In genomic region chr19:21482863-21483276, GRCh38 we compare ENCODE assay signal across 9 cellular contexts. TPM values are rescaled to one million over a fixed set of nuclear protein-coding genes. Genes with fewer than 3 reads are reported as not detected.
DNase-seq lines count a peak whose midpoint lies in the region; ATAC-seq lines count a peak whose summit lies in the region.
"Had no signal": no experiment of that assay in that cellular context is flagged by ENCODE, and none has a peak within 500 bp of the region (broad histone marks: within the 10 kb centered on the region; RNA-seq: fewer than 3 reads in every experiment).

No MANE protein-coding gene starts in this region.

- H3K36me3 Mint-ChIP-seq in activated naive CD8-positive, alpha-beta T cell treated with anti-CD3 and anti-CD28 coated beads, Interleukin-2, amount 10 ng/mL, durations not matched to agents 7 days and 5 days, result peaks cover 5% of the 10 kb centered on the region

- H3K27me3 Mint-ChIP-seq in activated naive CD8-positive, alpha-beta T cell treated with anti-CD3 and anti-CD28 coated beads, Interleukin-2, amount 10 ng/mL, durations not matched to agents 7 days and 5 days, result no peaks in the 10 kb centered on the region

- peak; percentile 84 for ATAC-seq in activated naive CD8-positive, alpha-beta T cell treated with anti-CD3 and anti-CD28 coated beads, Interleukin-2, amount 10 ng/mL, durations not matched to agents 7 days and 5 days (ENCODE audit: low read depth)

- POLR2A ChIA-PET in activated naive CD8-positive, alpha-beta T cell treated with anti-CD3 and anti-CD28 coated beads, Interleukin-2, amount 10 ng/mL, durations not matched to agents 7 days and 5 days (lab: Charles Lee), result interaction anchor here (1.5 to 2.0 kb wide), 2 partner anchors 8 to 23 kb away, joined by 3 to 11 read pairs; partner anchors contain the start of gene ZNF429

- DNase-seq in H7, result peak; percentile 84
- DNase-seq in SKM-1 treated with dmso at 0.1 percent for 144 hours (lab: John Stamatoyannopoulos, UW; ENCODE audit: unreplicated experiment), result peak; percentile 60
- DNase-seq in activated naive CD8-positive, alpha-beta T cell treated with anti-CD3 and anti-CD28 coated beads, Interleukin-2, amount 10 ng/mL, durations not matched to agents 7 days and 5 days, result peak; percentile 72
- peak; percentile 73 for DNase-seq in iPS-NIHi11 (ENCODE audit: low spot score)
- DNase-seq in stimulated activated CD4-positive, alpha-beta T cell treated with anti-CD3 and anti-CD28 coated beads, Interleukin-1b, Interleukin-23, amount 100 ng/mL, for 48 hours, result peak; percentile 67
- DNase-seq in GOT3 (lab: John Stamatoyannopoulos, UW), result no peak
- DNase-seq in G401 (ENCODE audit: low spot score), result no peak
- DNase-seq in NCI-H510A treated with DMSO at 0.1 percent for 48 hours (lab: John Stamatoyannopoulos, UW), result no peak

- no peak overlapping the region for H3K27ac Mint-ChIP-seq in activated naive CD8-positive, alpha-beta T cell treated with anti-CD3 and anti-CD28 coated beads, Interleukin-2, amount 10 ng/mL, durations not matched to agents 7 days and 5 days
- H3K27ac Mint-ChIP-seq: T-helper 1 cell treated with Interleukin-12 subunit alpha and Interleukin-12 subunit beta and Interleukin-4 antibody, amounts not matched to agents 30 μg/mL and 1 μg/mL, for 36 hours had no signal

- no peaks in the 10 kb centered on the region for H3K27me3 ChIP-seq in H7 (ENCODE audit: control insufficient read depth, insufficient read depth, low read length)

- peak overlapping the region; percentile 26 for H3K4me3 Mint-ChIP-seq in activated naive CD8-positive, alpha-beta T cell treated with anti-CD3 and anti-CD28 coated beads, Interleukin-2, amount 10 ng/mL, durations not matched to agents 7 days and 5 days
- H3K4me3 Mint-ChIP-seq: T-helper 1 cell treated with Interleukin-12 subunit alpha and Interleukin-12 subunit beta and Interleukin-4 antibody, amounts not matched to agents 30 μg/mL and 1 μg/mL, for 36 hours had no signal

- no peak overlapping the region for H3K4me3 ChIP-seq in H7 (ENCODE audit: insufficient read depth, low read depth, low read length)

- in situ Hi-C loops in G401 (cut with HindIII; ENCODE audit: low sequenced_read_pairs), result no loop called here

- no peaks in the 10 kb centered on the region for H3K4me1 Mint-ChIP-seq in activated naive CD8-positive, alpha-beta T cell treated with anti-CD3 and anti-CD28 coated beads, Interleukin-2, amount 10 ng/mL, durations not matched to agents 7 days and 5 days

- peaks cover 8% of the 10 kb centered on the region for H3K36me3 ChIP-seq in H7 (replicated peaks; ENCODE audit: control insufficient read depth, insufficient read depth, low read length)

- H3K9me3 Mint-ChIP-seq in activated naive CD8-positive, alpha-beta T cell treated with anti-CD3 and anti-CD28 coated beads, Interleukin-2, amount 10 ng/mL, durations not matched to agents 7 days and 5 days, result peaks cover 6% of the 10 kb centered on the region

RNA-seq across cellular contexts. Expression of gene ZNF429, which starts 22.5 kb away (rescaled TPM):
- 4.8 and 5.4 TPM in 2 replicates for total RNA-seq in H7 (2014; rRNA removed; shearing (Covaris generic))
- total RNA-seq in activated naive CD8-positive, alpha-beta T cell treated with anti-CD3 and anti-CD28 coated beads, Interleukin-2, amount 10 ng/mL, durations not matched to agents 7 days and 5 days, result 10 to 100 TPM; 14.3 to 14.8 TPM
- total RNA-seq in G401 (2014; rRNA removed; shearing (Covaris generic)), result 11.8 and 27.3 TPM in 2 replicates

Comparison
In these comparisons a context has a peak if more than half of its experiments do, and no peak if none do; other contexts are left out.
1. DNase-seq: peak in H7 (single experiment), SKM-1 treated with dmso at 0.1 percent for 144 hours (single experiment), activated naive CD8-positive, alpha-beta T cell treated with anti-CD3 and anti-CD28 coated beads, Interleukin-2, amount 10 ng/mL, durations not matched to agents 7 days and 5 days (single experiment), iPS-NIHi11 (single experiment) and stimulated activated CD4-positive, alpha-beta T cell treated with anti-CD3 and anti-CD28 coated beads, Interleukin-1b, Interleukin-23, amount 100 ng/mL, for 48 hours (single experiment); none in GOT3 (single experiment), G401 (single experiment) and NCI-H510A treated with DMSO at 0.1 percent for 48 hours (single experiment).